Comparison of ENCODE assay signal across 6 cellular contexts in the genomic region with DNA sequence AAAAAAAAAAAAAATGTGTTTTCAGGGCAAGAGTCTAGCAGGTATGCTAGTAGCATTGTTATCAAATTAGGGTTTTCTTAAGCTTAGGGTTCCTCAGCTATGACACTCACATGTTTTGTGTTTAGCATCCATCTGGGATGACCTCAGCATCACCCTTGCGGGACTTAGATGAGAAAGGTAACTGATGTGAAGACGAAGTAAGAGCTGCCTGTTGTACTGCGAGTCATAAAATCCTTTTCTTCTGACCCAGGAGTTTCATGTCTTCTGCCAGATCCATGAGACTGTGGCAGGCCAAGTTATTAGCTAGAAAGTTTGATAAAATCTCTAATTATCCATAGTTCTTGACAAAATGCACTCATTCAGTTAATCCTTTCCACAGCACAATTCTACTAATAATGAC.
"Had no signal": no experiment of that assay in that cellular context is flagged by ENCODE, and none has a peak within 500 bp of the region (broad histone marks: within the 10 kb centered on the region; RNA-seq: fewer than 3 reads in every experiment).

No MANE protein-coding gene starts in this region.

- H3K4me3 ChIP-seq: GM23338, K562 had no signal

- DNase-seq: H9, HCEC 1CT, IMR-90, KG1 had no signal

- ATAC-seq: GM23338, K562 had no signal
